Comparison of ENCODE assay signal across 13 cellular contexts in genomic region chr4:3637326-3638016, GRCh38.
"Had no signal": no experiment of that assay in that cellular context is flagged by ENCODE, and none has a peak within 500 bp of the region (broad histone marks: within the 10 kb centered on the region; RNA-seq: fewer than 3 reads in every experiment).

No MANE protein-coding gene starts in this region.

- H3K27me3 ChIP-seq: dorsolateral prefrontal cortex had no signal

- H3K9me3 Mint-ChIP-seq: activated CD4-positive, alpha-beta T cell treated with anti-CD3 and anti-CD28 coated beads, Interleukin-2, amount 10 ng/mL, durations not matched to agents 24 days and 14 days; activated naive CD4-positive, alpha-beta T cell treated with anti-CD3 and anti-CD28 coated beads for 36 hours; central memory CD8-positive, alpha-beta T cell; T-helper 1 cell treated with Interleukin-12 subunit alpha and Interleukin-12 subunit beta and Interleukin-4 antibody, amounts not matched to agents 30 μg/mL and 1 μg/mL, for 36 hours had no signal

- H3K36me3 ChIP-seq: esophagus muscularis mucosa, heart right ventricle had no signal

- H3K27me3 Mint-ChIP-seq: activated B cell treated with CpG ODN at 0.5 μM for 24 hours; activated CD4-positive, alpha-beta T cell treated with anti-CD3 and anti-CD28 coated beads, Interleukin-2, amount 10 ng/mL, durations not matched to agents 24 days and 14 days had no signal

- H3K27ac Mint-ChIP-seq: activated B cell treated with CpG ODN at 0.5 μM for 24 hours; activated CD4-positive, alpha-beta T cell treated with anti-CD3 and anti-CD28 coated beads, Interleukin-2, amount 10 ng/mL, durations not matched to agents 24 days and 14 days; activated naive CD4-positive, alpha-beta T cell treated with anti-CD3 and anti-CD28 coated beads for 36 hours; mesothelial cell of epicardium; progenitor cell of endocrine pancreas; T-helper 1 cell treated with Interleukin-12 subunit alpha and Interleukin-12 subunit beta and Interleukin-4 antibody, amounts not matched to agents 30 μg/mL and 1 μg/mL, for 36 hours had no signal

- DNase-seq: activated B cell treated with CpG ODN at 0.5 μM for 24 hours; activated CD4-positive, alpha-beta T cell treated with anti-CD3 and anti-CD28 coated beads, Interleukin-2, amount 10 ng/mL, durations not matched to agents 24 days and 14 days; activated naive CD4-positive, alpha-beta T cell treated with anti-CD3 and anti-CD28 coated beads for 36 hours; heart right ventricle; naive B cell; stimulated activated CD4-positive, alpha-beta T cell treated with anti-CD3 and anti-CD28 coated beads, Interleukin-2, amount 100 ng/mL, for 48 hours; stimulated activated naive CD4-positive, alpha-beta T cell treated with Interleukin-2 at 50 U/mL for 16 hours had no signal

- H3K4me3 ChIP-seq: dorsolateral prefrontal cortex, esophagus muscularis mucosa, heart right ventricle had no signal

- H3K36me3 Mint-ChIP-seq: mesothelial cell of epicardium, naive B cell had no signal

- H3K4me1 Mint-ChIP-seq: activated B cell treated with CpG ODN at 0.5 μM for 24 hours; activated CD4-positive, alpha-beta T cell treated with anti-CD3 and anti-CD28 coated beads, Interleukin-2, amount 10 ng/mL, durations not matched to agents 24 days and 14 days; central memory CD8-positive, alpha-beta T cell; mesothelial cell of epicardium; naive B cell had no signal

- H3K4me1 ChIP-seq: esophagus muscularis mucosa, heart right ventricle had no signal

- H3K4me3 Mint-ChIP-seq: activated B cell treated with CpG ODN at 0.5 μM for 24 hours; activated CD4-positive, alpha-beta T cell treated with anti-CD3 and anti-CD28 coated beads, Interleukin-2, amount 10 ng/mL, durations not matched to agents 24 days and 14 days; activated naive CD4-positive, alpha-beta T cell treated with anti-CD3 and anti-CD28 coated beads for 36 hours; central memory CD8-positive, alpha-beta T cell; mesothelial cell of epicardium; naive B cell; T-helper 1 cell treated with Interleukin-12 subunit alpha and Interleukin-12 subunit beta and Interleukin-4 antibody, amounts not matched to agents 30 μg/mL and 1 μg/mL, for 36 hours had no signal

- H3K27ac ChIP-seq: esophagus muscularis mucosa, heart right ventricle had no signal

- H3K9me3 ChIP-seq: esophagus muscularis mucosa had no signal
